8 cellular contexts compared by ENCODE assay signal in genomic region chr2:27133905-27134780, GRCh38. TPM values are rescaled to one million over a fixed set of nuclear protein-coding genes. Genes with fewer than 3 reads are reported as not detected.
DNase-seq lines count a peak whose midpoint lies in the region; FAIRE-seq and TF ChIP-seq lines count a peak whose summit lies in the region.

Gene PREB (minus strand): TSS chr2:27134636. CDS start chr2:27134421, 215 bp downstream.

- H3K27ac ChIP-seq in HEK293 (ENCODE audit: extremely low read depth, low read depth, low read length) (peak within 1 kb of the TSS; percentile 72; the same call in 1 of the 2 replicates), neutrophil (peak within 1 kb of the TSS; percentile 87), substantia nigra (ENCODE audit: low read depth, low read length, poor library complexity, severe bottlenecking) (peak within 1 kb of the TSS; percentile 88)

- H3K36me3 ChIP-seq in HEK293 (ENCODE audit: control insufficient read depth in 2 of 2, insufficient read depth in 1 of 2, low read length in 2 of 2) (peaks cover 4 to 40% of the 10 kb centered on the region in 2 experiments; a peak in 2 of 3 replicates), neutrophil (peaks cover 43% of the 10 kb centered on the region)

- FAIRE-seq in frontal cortex (lab: Jason Lieb, UNC): no peak

- in situ Hi-C loops in SK-MEL-5 (cut with HindIII; ENCODE audit: low pct_unique_long_range_greater_than_20kb, low sequenced_read_pairs): no loop called here

- DNase-seq in GM03348 (ENCODE audit: low spot score) (peak; percentile 100), MV-4-11 (lab: John Stamatoyannopoulos, UW) (peak; percentile 95), SK-MEL-5 (ENCODE audit: low read depth, low spot score) (peak; percentile 97), frontal cortex (ENCODE audit: low spot score in 2 of 2) (peak; percentile 97 to 98), substantia nigra (lab: John Stamatoyannopoulos, UW) (peak; percentile 57 to 98 (median 93))
- peak; percentile 99 for DNase-seq in activated naive CD4-positive, alpha-beta T cell treated with Interleukin-2 at 50 U/mL for 16 hours

- POLR2A ChIA-PET in HEK293 (lab: Yijun Ruan, JAX): interaction anchor here (0.7 to 3.6 kb wide), 10 partner anchors 10 to 295 kb away, joined by 3 to 34 read pairs (median 4); partner anchors contain the start of genes ABHD1, AGBL5, ATRAID and GTF3C2

- CTCF ChIA-PET in HEK293 (lab: Yijun Ruan, JAX): interaction anchor here (0.5 to 3.5 kb wide), 14 partner anchors 11 to 803 kb away, joined by 3 to 17 read pairs (median 4); partner anchors contain the start of gene ABHD1

- H3K4me1 ChIP-seq in HEK293 (ENCODE audit: control insufficient read depth, insufficient read depth, low read length) (no peaks in the 10 kb centered on the region), neutrophil (ENCODE audit: control insufficient read depth in 1 of 2, insufficient read depth in 1 of 2, low read depth in 1 of 2, low read length in 1 of 2) (peaks cover 15 to 17% of the 10 kb centered on the region in 2 experiments)

- 0 out of 2 replicates have a peak, but pooled peaks have one; percentile 29 for TF ChIP-seq CTCF in HEK293 (tag by site-specific recombination; IDR thresholded peaks at IDR 0.05)
- peak; percentile 40 for TF ChIP-seq CTCF in neutrophil (IDR thresholded peaks at IDR 0.05)

- H3K9me3 ChIP-seq in HEK293 (ENCODE audit: control insufficient read depth, insufficient read depth, low read depth, low read length) (no peaks in the 10 kb centered on the region), neutrophil (no peaks in the 10 kb centered on the region)

- H3K4me3 ChIP-seq in HEK293 (ENCODE audit: low read depth, low read length): peak within 1 kb of the TSS; percentile 87
- peak within 1 kb of the TSS; percentile 92 to 93 for H3K4me3 ChIP-seq in neutrophil (ENCODE audit: low read depth in 1 of 2, low read length in 1 of 2)

- H3K27me3 ChIP-seq in neutrophil: no peaks in the 10 kb centered on the region

TF ChIP-seq in HEK293, 187 proteins besides CTCF, POLR2A, EP300 and RAD21:
- peak; percentile 45 for TF ChIP-seq ZBTB8A (tag by site-specific recombination; IDR thresholded peaks at IDR 0.05)
- no peak for TF ChIP-seq GLI4 (tag by site-specific recombination; IDR thresholded peaks at IDR 0.05)
- TF ChIP-seq ZBTB26 (tag by site-specific recombination; optimal IDR thresholded peaks at IDR 0.05): peak; percentile 87
- peak; percentile 84 for TF ChIP-seq SP3 (tag by site-specific recombination; IDR thresholded peaks at IDR 0.05)
- TF ChIP-seq ZNF266 (tag by site-specific recombination; IDR thresholded peaks at IDR 0.05; ENCODE audit: low read depth): no peak
- TF ChIP-seq PRDM4 (tag by site-specific recombination; IDR thresholded peaks at IDR 0.05): no peak
- TF ChIP-seq PRDM10 (tag by site-specific recombination; IDR thresholded peaks at IDR 0.05): peak; percentile 49
- peak; percentile 65 for TF ChIP-seq SP2 (tag by site-specific recombination; IDR thresholded peaks at IDR 0.05)
- peak; percentile 75 for TF ChIP-seq GLIS2 (tag by site-specific recombination; IDR thresholded peaks at IDR 0.05)
- no peak for TF ChIP-seq OSR2 (tag by site-specific recombination; IDR thresholded peaks at IDR 0.05)
- 0 out of 2 replicates have a peak, but pooled peaks have one; percentile 83 for TF ChIP-seq ZBTB17 (tag by site-specific recombination; IDR thresholded peaks at IDR 0.05)
- peak; percentile 44 for TF ChIP-seq ZIC2 (tag by site-specific recombination; IDR thresholded peaks at IDR 0.05)
- no peak for TF ChIP-seq ZNF214 (tag by site-specific recombination; IDR thresholded peaks at IDR 0.05; ENCODE audit: borderline replicate concordance)
- TF ChIP-seq PBX3 (CRISPR knock-in tag; IDR thresholded peaks at IDR 0.05): peak; percentile 57; the same call in 1 of the 2 replicates
- peak; percentile 66 for TF ChIP-seq ZNF335 (tag by site-specific recombination; conservative IDR thresholded peaks at IDR 0.05)

RNA-seq across cellular contexts. Expression of gene PREB, which starts in this region (rescaled TPM):
- total RNA-seq in SK-MEL-5 (2014; rRNA removed; shearing (Covaris generic)): 95.3 and 98.1 TPM in 2 replicates
- 121 and 144 TPM in 2 replicates for polyA plus RNA-seq in SK-MEL-5 (2015; cell fraction: cytosol; rRNA removed)
- polyA plus RNA-seq in SK-MEL-5 (2015; cell fraction: nucleus; rRNA removed): 204 and 257 TPM in 2 replicates
- total RNA-seq in frontal cortex: 20.8 TPM

Comparison
In these comparisons a context has a peak if more than half of its experiments do, and no peak if none do; other contexts are left out.
1. Peak in every context shown above with its lines: DNase-seq, H3K4me3 ChIP-seq and H3K27ac ChIP-seq.